Comparison of ENCODE assay signal across 8 cellular contexts in the genomic region with DNA sequence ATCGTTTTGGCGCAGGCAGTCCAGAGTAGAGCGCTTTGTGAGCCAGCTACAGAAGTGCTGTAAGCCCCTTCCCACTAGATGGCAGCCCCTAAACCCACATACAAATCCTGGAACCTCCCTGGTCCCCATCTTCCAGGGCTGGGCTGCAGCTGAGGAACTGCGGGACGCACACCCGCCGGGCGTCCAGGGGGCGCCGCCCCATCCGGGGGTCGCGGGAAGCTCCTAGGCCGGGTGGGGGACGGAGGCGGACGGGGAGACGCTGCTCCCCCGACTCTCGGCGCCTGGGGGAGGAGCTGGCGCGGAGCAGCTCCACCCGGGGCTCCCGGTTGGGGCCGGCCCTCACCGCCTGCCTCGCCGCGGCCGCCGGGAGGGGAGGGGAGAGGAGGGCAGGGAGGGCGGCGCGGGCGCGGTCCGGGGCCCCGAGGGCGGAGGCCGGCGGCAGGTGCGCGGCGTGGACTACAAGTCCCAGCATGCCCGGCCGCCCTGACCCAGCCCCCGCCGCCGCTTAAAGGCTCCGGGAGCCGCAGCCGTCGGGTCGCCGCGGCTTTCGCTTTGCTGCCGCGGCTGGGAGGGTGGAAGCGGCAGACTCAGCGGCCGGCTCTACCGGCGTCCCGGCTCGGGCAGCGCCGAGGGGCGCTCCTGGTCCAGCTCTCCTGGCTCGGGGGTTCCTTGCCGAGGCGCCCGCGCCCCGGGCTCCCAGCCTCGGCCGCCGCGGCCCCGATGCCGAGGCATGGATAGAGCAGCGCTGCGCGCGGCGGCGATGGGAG. TPM values are rescaled to one million over a fixed set of nuclear protein-coding genes. Genes with fewer than 3 reads are reported as not detected.
DNase-seq lines count a peak whose midpoint lies in the region; FAIRE-seq and TF ChIP-seq lines count a peak whose summit lies in the region.

Gene KSR1, plus strand, starts transcription at position 535 of the 767 bp plus-strand sequence. Its CDS starts 196 bp downstream, at position 731.

- H3K36me3 Mint-ChIP-seq in HFFc6 (ENCODE audit: low read depth) (no peaks in the 10 kb centered on the region), astrocyte (ENCODE audit: low read depth, unreplicated experiment) (peaks cover 2% of the 10 kb centered on the region)

- peaks cover 42% of the 10 kb centered on the region for H3K79me2 ChIP-seq in astrocyte (ENCODE audit: insufficient read depth, low read length)

- TF ChIP-seq CTCF in HFFc6 (IDR thresholded peaks at IDR 0.05) (peak; percentile 50), astrocyte (IDR thresholded peaks at IDR 0.05; ENCODE audit: insufficient read depth, low read depth, low read length) (peak; percentile 36), retinal pigment epithelial cell (conservative IDR thresholded peaks at IDR 0.05; ENCODE audit: low read depth, low read length) (peak; percentile 65)

- H3K4me3 ChIP-seq in astrocyte (ENCODE audit: insufficient read depth, low read depth, low read length) (peak within 1 kb of the TSS; percentile 75), retinal pigment epithelial cell (ENCODE audit: low read length) (peak within 1 kb of the TSS; percentile 61)

- H3K4me1 Mint-ChIP-seq in HFFc6 (ENCODE audit: low read depth) (peaks cover 17% of the 10 kb centered on the region), astrocyte (ENCODE audit: low read depth, unreplicated experiment) (peaks cover 28% of the 10 kb centered on the region)

- TF ChIP-seq POLR2A in GM10847 (IDR thresholded peaks at IDR 0.05; ENCODE audit: extremely low read depth, insufficient read length), result peak; percentile 66

- H2AFZ ChIP-seq in astrocyte (ENCODE audit: low read depth, low read length), result peak within 1 kb of the TSS; percentile 48

- H3K4me1 ChIP-seq in astrocyte (ENCODE audit: insufficient read depth, low read length), result peaks cover 21% of the 10 kb centered on the region

- H4K20me1 ChIP-seq in astrocyte (ENCODE audit: insufficient read depth, low read length), result peaks cover 43% of the 10 kb centered on the region

- peak within 1 kb of the TSS; percentile 95 for H3K4me2 ChIP-seq in astrocyte (ENCODE audit: low read length)

- H3K4me3 Mint-ChIP-seq in HFFc6 (peak within 1 kb of the TSS; percentile 87), astrocyte (ENCODE audit: unreplicated experiment) (peak within 1 kb of the TSS; percentile 93)

- no peaks in the 10 kb centered on the region for H3K9me3 ChIP-seq in astrocyte (ENCODE audit: insufficient read depth, low read depth, low read length)

- H3K36me3 ChIP-seq in astrocyte (ENCODE audit: insufficient read depth, low read length), result peaks cover 4% of the 10 kb centered on the region

- DNase-seq in HFFc6, result peak; percentile 11
- DNase-seq in NCI-H128 (lab: John Stamatoyannopoulos, UW; ENCODE audit: unreplicated experiment), result peak; percentile 21
- DNase-seq in T-helper 22 cell (ENCODE audit: low read depth), result peak; percentile 73
- peak; percentile 55 for DNase-seq in astrocyte (ENCODE audit: low read depth)
- DNase-seq in hippocampal formation (lab: John Stamatoyannopoulos, UW), result peak; percentile 79 to 83
- peak; percentile 37 for DNase-seq in retinal pigment epithelial cell (ENCODE audit: low read depth)
- no peak for DNase-seq in cortex of kidney (lab: John Stamatoyannopoulos, UW)

- H3K27me3 Mint-ChIP-seq in HFFc6 (ENCODE audit: insufficient read depth), result peaks cover 10% of the 10 kb centered on the region
- H3K27me3 Mint-ChIP-seq in astrocyte (ENCODE audit: low read depth, unreplicated experiment), result peaks cover 10% of the 10 kb centered on the region

- H3K27ac Mint-ChIP-seq in HFFc6 (peak within 1 kb of the TSS; percentile 52; the same call in 1 of the 2 replicates), astrocyte (ENCODE audit: unreplicated experiment) (peak within 1 kb of the TSS; percentile 90)

- H3K9me3 Mint-ChIP-seq in HFFc6, result no peaks in the 10 kb centered on the region
- H3K9me3 Mint-ChIP-seq in astrocyte (ENCODE audit: unreplicated experiment), result peaks cover 6% of the 10 kb centered on the region

- no peak for FAIRE-seq in astrocyte (lab: Jason Lieb, UNC)

- H3K9ac ChIP-seq in astrocyte (ENCODE audit: low read length), result peak within 1 kb of the TSS; percentile 91

- peak within 1 kb of the TSS; percentile 26 for H3K27ac ChIP-seq in astrocyte (ENCODE audit: low read depth, low read length)

- peaks cover 2% of the 10 kb centered on the region for H3K27me3 ChIP-seq in astrocyte (ENCODE audit: insufficient read depth, low read length)

RNA-seq across cellular contexts. Expression of gene KSR1, which starts in this region (rescaled TPM):
- 1 to 10 TPM; 1.9 to 4.9 (median 3.6) TPM for total RNA-seq in HFFc6 (2021; fragmentation: NEBNext Ultra II Directional; extraction: Animal tissue kit (Norgen Biotek cat#: 25700))
- 85.2 and 90.2 TPM in 2 replicates for total RNA-seq in astrocyte

Comparison
In these comparisons a context has a peak if more than half of its experiments do, and no peak if none do; other contexts are left out.
1. RNA of gene KSR1 (total RNA-seq): 85.2 to 90.2 TPM in astrocyte; 1.9 to 4.9 TPM in HFFc6; every median in the first group is over 10 times any median in the second.
2. Peak in every context shown above with its lines, with median percentiles within 50 percentile points of each other: CTCF ChIP-seq.